Comparison of ENCODE assay signal across 25 cellular contexts in the genomic region with DNA sequence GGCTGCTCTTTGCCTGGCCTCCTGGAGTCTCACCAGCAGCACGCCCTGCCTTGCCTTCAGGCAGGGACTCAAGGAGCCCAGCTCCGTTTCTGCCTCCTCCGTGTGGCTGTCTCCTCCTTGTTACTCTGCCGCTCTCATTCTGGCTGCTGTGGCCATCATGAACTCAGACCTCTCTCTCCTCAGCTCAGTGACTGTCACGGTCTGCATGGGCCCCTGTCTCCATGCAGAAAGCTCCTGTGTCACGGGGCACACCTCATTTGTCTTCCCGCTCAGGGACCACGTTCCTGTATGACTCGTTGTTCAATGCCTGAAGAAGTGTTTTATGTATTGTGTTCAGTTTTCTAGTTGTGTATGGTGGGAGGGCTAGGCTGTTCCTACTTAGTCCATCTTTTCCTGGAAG.
"Had no signal": no experiment of that assay in that cellular context is flagged by ENCODE, and none has a peak within 500 bp of the region (broad histone marks: within the 10 kb centered on the region; RNA-seq: fewer than 3 reads in every experiment).

No MANE protein-coding gene starts in this region.

- ATAC-seq: activated CD4-positive, CD25-positive, alpha-beta regulatory T cell treated with anti-CD3 and anti-CD28 coated beads, Interleukin-2, amount 50 U/mL, for 24 hours; gastroesophageal sphincter; heart right ventricle; naive thymus-derived CD4-positive, alpha-beta T cell; T-cell had no signal

- DNase-seq: activated CD4-positive, alpha-beta T cell treated with anti-CD3 and anti-CD28 coated beads, Interleukin-2, amount 10 ng/mL, durations not matched to agents 7 days and 5 days; activated CD8-positive, alpha-beta memory T cell treated with anti-CD3 and anti-CD28 coated beads for 24 hours; activated CD8-positive, alpha-beta memory T cell treated with anti-CD3 and anti-CD28 coated beads, Interleukin-2, amount 50 U/mL, for 48 hours; activated effector memory CD4-positive, alpha-beta T cell treated with anti-CD3 and anti-CD28 coated beads, Interleukin-2, amount 50 U/mL, for 16 hours; activated naive CD8-positive, alpha-beta T cell treated with anti-CD3 and anti-CD28 coated beads for 36 hours; activated T-cell treated with anti-CD3 and anti-CD28 coated beads, Interleukin-2, amount 50 U/mL, for 48 hours; amniotic stem cell; dermis blood vessel endothelial cell; effector memory CD4-positive, alpha-beta T cell; heart right ventricle; immature natural killer cell; mesenchymal stem cell; naive thymus-derived CD4-positive, alpha-beta T cell; stimulated activated CD4-positive, alpha-beta T cell treated with anti-CD3 and anti-CD28 coated beads, Interleukin-1b, Interleukin-23, amount 100 ng/mL, for 48 hours; stimulated activated CD8-positive, alpha-beta memory T cell treated with anti-CD3 and anti-CD28 coated beads, Interleukin-4, amount 100 ng/mL, for 48 hours; stimulated activated naive CD4-positive, alpha-beta T cell; substantia nigra; T-cell had no signal

- H3K9ac ChIP-seq: parathyroid adenoma had no signal

- H2AFZ ChIP-seq: parathyroid adenoma had no signal

- H3K27me3 ChIP-seq: cardiac muscle cell, esophagus muscularis mucosa, gastroesophageal sphincter, heart right ventricle, tibial nerve, vagina had no signal

- H3K36me3 ChIP-seq: cardiac muscle cell, esophagus muscularis mucosa, gastroesophageal sphincter, heart right ventricle, vagina had no signal

- H3K27ac ChIP-seq: cardiac muscle cell, esophagus muscularis mucosa, gastroesophageal sphincter, heart right ventricle, parathyroid adenoma, tibial nerve, vagina had no signal

- H3K9me3 ChIP-seq: esophagus muscularis mucosa, gastroesophageal sphincter, vagina had no signal

- H3K4me1 ChIP-seq: gastroesophageal sphincter, parathyroid adenoma had no signal

- H3K4me3 ChIP-seq: cardiac muscle cell, esophagus muscularis mucosa, gastroesophageal sphincter, heart right ventricle, tibial nerve, vagina had no signal
